ENCODE assay signal across 8 cellular contexts in the genomic region with DNA sequence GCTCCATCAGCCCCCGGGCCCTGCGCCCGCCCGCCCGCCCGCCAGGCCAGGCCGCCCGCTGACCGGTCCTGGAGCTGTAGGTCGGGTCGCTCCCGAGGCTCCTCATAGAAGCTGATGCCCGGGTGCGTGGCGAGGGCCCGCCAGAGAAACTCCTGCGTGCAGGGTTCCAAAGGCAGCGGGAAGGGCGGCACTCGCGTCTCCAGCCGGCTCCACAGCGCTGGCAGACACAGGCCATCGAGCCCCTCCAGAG. TPM values are rescaled to one million over a fixed set of nuclear protein-coding genes. Genes with fewer than 3 reads are reported as not detected.
DNase-seq lines count a peak whose midpoint lies in the region; ATAC-seq, FAIRE-seq and TF ChIP-seq lines count a peak whose summit lies in the region.

No MANE protein-coding gene starts in this region.

- no peak for FAIRE-seq in H54 (lab: Jason Lieb, UNC)

- peaks cover 6% of the 10 kb centered on the region for H3K36me3 Mint-ChIP-seq in activated CD8-positive, alpha-beta memory T cell treated with anti-CD3 and anti-CD28 coated beads, Interleukin-2, amount 10 ng/mL, durations not matched to agents 7 days and 5 days

- H3K4me1 ChIP-seq in mononuclear cell (ENCODE audit: insufficient read depth, low read length): peaks cover 22% of the 10 kb centered on the region

- no peak for TF ChIP-seq POLR2A in H54 (IDR thresholded peaks at IDR 0.05; ENCODE audit: low read depth, low read length)

- H3K27me3 ChIP-seq in mononuclear cell (ENCODE audit: insufficient read depth, low read length): no peaks in the 10 kb centered on the region

- CTCF ChIA-PET in activated CD8-positive, alpha-beta memory T cell treated with anti-CD3 and anti-CD28 coated beads, Interleukin-2, amount 10 ng/mL, durations not matched to agents 7 days and 5 days (lab: Charles Lee): interaction anchor here (0.6 kb wide), 1 partner anchor 182 kb away, joined by 3 read pairs; no protein-coding TSS in a partner anchor
- CTCF ChIA-PET in HEK293T (lab: Yijun Ruan, JAX): no interaction called here

- no peaks in the 10 kb centered on the region for H3K27me3 Mint-ChIP-seq in activated CD8-positive, alpha-beta memory T cell treated with anti-CD3 and anti-CD28 coated beads, Interleukin-2, amount 10 ng/mL, durations not matched to agents 7 days and 5 days

- no peaks in the 10 kb centered on the region for H3K9me3 ChIP-seq in mononuclear cell (ENCODE audit: low read depth, low read length)

- POLR2A ChIA-PET in HEK293T (lab: Yijun Ruan, JAX): interaction anchor here (0.6 to 2.0 kb wide), 14 partner anchors 9 to 140 kb away, joined by 3 to 10 read pairs (median 4); no protein-coding TSS in a partner anchor

- peak; percentile 41 for ATAC-seq in activated CD8-positive, alpha-beta memory T cell treated with anti-CD3 and anti-CD28 coated beads, Interleukin-2, amount 10 ng/mL, durations not matched to agents 7 days and 5 days
- peak; percentile 8 for ATAC-seq in HG03520 (IDR thresholded peaks at IDR 0.05; ENCODE audit: unreplicated experiment)

- peak overlapping the region; percentile 99 for H3K4me3 Mint-ChIP-seq in activated CD8-positive, alpha-beta memory T cell treated with anti-CD3 and anti-CD28 coated beads, Interleukin-2, amount 10 ng/mL, durations not matched to agents 7 days and 5 days

- peaks cover 37% of the 10 kb centered on the region for H3K4me1 Mint-ChIP-seq in activated CD8-positive, alpha-beta memory T cell treated with anti-CD3 and anti-CD28 coated beads, Interleukin-2, amount 10 ng/mL, durations not matched to agents 7 days and 5 days

- H3K4me3 ChIP-seq in cardiac fibroblast (replicated peaks in 1 of 2; ENCODE audit: low read depth in 2 of 2, low read length in 2 of 2) (peak overlapping the region; percentile 74 to 88), mononuclear cell (ENCODE audit: low read length) (peak overlapping the region; percentile 96)

- no peak for DNase-seq in activated CD8-positive, alpha-beta memory T cell treated with anti-CD3 and anti-CD28 coated beads, Interleukin-2, amount 10 ng/mL, durations not matched to agents 7 days and 5 days
- DNase-seq in activated CD8-positive, alpha-beta memory T cell treated with anti-CD3 and anti-CD28 coated beads for 24 hours: no peak
- DNase-seq in cardiac fibroblast (ENCODE audit: low read depth in 2 of 2) (no peak), NK-92 (lab: John Stamatoyannopoulos, UW; ENCODE audit: unreplicated experiment) (no peak), HEK293T (ENCODE audit: extremely low spot score) (no peak), H54 (ENCODE audit: insufficient read length, low spot score) (no peak)

- H3K9me3 Mint-ChIP-seq in activated CD8-positive, alpha-beta memory T cell treated with anti-CD3 and anti-CD28 coated beads, Interleukin-2, amount 10 ng/mL, durations not matched to agents 7 days and 5 days (ENCODE audit: low read depth): no peaks in the 10 kb centered on the region

- TF ChIP-seq CTCF in cardiac fibroblast (IDR thresholded peaks at IDR 0.05; ENCODE audit: low read depth, low read length): no peak

- H3K27ac Mint-ChIP-seq in activated CD8-positive, alpha-beta memory T cell treated with anti-CD3 and anti-CD28 coated beads, Interleukin-2, amount 10 ng/mL, durations not matched to agents 7 days and 5 days: peak overlapping the region; percentile 96

TF ChIP-seq in HEK293T, 16 proteins besides CTCF, POLR2A, EP300 and RAD21:
- TF ChIP-seq, protein P1, sequence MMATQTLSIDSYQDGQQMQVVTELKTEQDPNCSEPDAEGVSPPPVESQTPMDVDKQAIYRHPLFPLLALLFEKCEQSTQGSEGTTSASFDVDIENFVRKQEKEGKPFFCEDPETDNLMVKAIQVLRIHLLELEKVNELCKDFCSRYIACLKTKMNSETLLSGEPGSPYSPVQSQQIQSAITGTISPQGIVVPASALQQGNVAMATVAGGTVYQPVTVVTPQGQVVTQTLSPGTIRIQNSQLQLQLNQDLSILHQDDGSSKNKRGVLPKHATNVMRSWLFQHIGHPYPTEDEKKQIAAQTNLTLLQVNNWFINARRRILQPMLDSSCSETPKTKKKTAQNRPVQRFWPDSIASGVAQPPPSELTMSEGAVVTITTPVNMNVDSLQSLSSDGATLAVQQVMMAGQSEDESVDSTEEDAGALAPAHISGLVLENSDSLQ (IDR thresholded peaks at IDR 0.05): no peak
- TF ChIP-seq FOXK2 (IDR thresholded peaks at IDR 0.05) (no peak), SP1 (IDR thresholded peaks at IDR 0.05) (no peak), ARNT (IDR thresholded peaks at IDR 0.05) (no peak), TARDBP (IDR thresholded peaks at IDR 0.05) (no peak), ELF4 (IDR thresholded peaks at IDR 0.05) (no peak), FOXA1 (IDR thresholded peaks at IDR 0.05) (no peak), L3MBTL2 (conservative IDR thresholded peaks at IDR 0.05) (no peak), LEF1 (IDR thresholded peaks at IDR 0.05; ENCODE audit: borderline replicate concordance) (no peak), BHLHE40 (IDR thresholded peaks at IDR 0.05; ENCODE audit: borderline replicate concordance) (no peak), ZNF384 (IDR thresholded peaks at IDR 0.05) (no peak), NFRKB (IDR thresholded peaks at IDR 0.05) (no peak), HDGF (IDR thresholded peaks at IDR 0.05; ENCODE audit: borderline replicate concordance) (no peak), FOXM1 (IDR thresholded peaks at IDR 0.05; ENCODE audit: borderline replicate concordance) (no peak), SUZ12 (IDR thresholded peaks at IDR 0.05) (no peak), CTBP1 (IDR thresholded peaks at IDR 0.05; ENCODE audit: borderline replicate concordance) (no peak)

RNA-seq across cellular contexts. Expression of a gene that starts 0.2 kb away (rescaled TPM):
- total RNA-seq in activated CD8-positive, alpha-beta memory T cell treated with anti-CD3 and anti-CD28 coated beads, Interleukin-2, amount 10 ng/mL, durations not matched to agents 7 days and 5 days: 10 to 100 TPM; 56.1 to 58.6 TPM
- 38.5 TPM for total RNA-seq in mononuclear cell

RNA-seq across cellular contexts. Expression of a gene that starts 0.4 kb away (rescaled TPM):
- 10 to 100 TPM; 15.0 to 20.1 TPM for total RNA-seq in activated CD8-positive, alpha-beta memory T cell treated with anti-CD3 and anti-CD28 coated beads, Interleukin-2, amount 10 ng/mL, durations not matched to agents 7 days and 5 days
- 15.7 TPM for total RNA-seq in mononuclear cell
